ENCODE assay signal across 16 cellular contexts in genomic region chr15:67157779-67158366, GRCh38.
DNase-seq lines count a peak whose midpoint lies in the region; ATAC-seq and TF ChIP-seq lines count a peak whose summit lies in the region.
"Had no signal": no experiment of that assay in that cellular context is flagged by ENCODE, and none has a peak within 500 bp of the region (broad histone marks: within the 10 kb centered on the region; RNA-seq: fewer than 3 reads in every experiment).

No MANE protein-coding gene starts in this region.

- no peaks in the 10 kb centered on the region for H3K27me3 Mint-ChIP-seq in activated CD4-positive, alpha-beta memory T cell treated with anti-CD3 and anti-CD28 coated beads for 36 hours
- H3K27me3 Mint-ChIP-seq in activated CD4-positive, alpha-beta memory T cell treated with anti-CD3 and anti-CD28 coated beads, Interleukin-2, amount 10 ng/mL, durations not matched to agents 7 days and 5 days: no peaks in the 10 kb centered on the region

- H2BK120ac ChIP-seq in mesenchymal stem cell (ENCODE audit: low read depth, low read length): no peak overlapping the region

- peaks cover 6% of the 10 kb centered on the region for H3K4me1 ChIP-seq in mesenchymal stem cell (ENCODE audit: control insufficient read depth, insufficient read depth, low read depth, low read length)
- H3K4me1 ChIP-seq in suprapubic skin: peaks cover 37% of the 10 kb centered on the region

- H4K91ac ChIP-seq in mesenchymal stem cell (ENCODE audit: low read length): no peak overlapping the region

- ATAC-seq in HG02642 (IDR thresholded peaks at IDR 0.05; ENCODE audit: poor library complexity, unreplicated experiment): no peak

- H3K36me3 ChIP-seq in brain microvascular endothelial cell (replicated peaks) (peaks cover 51% of the 10 kb centered on the region), mesenchymal stem cell (ENCODE audit: control insufficient read depth in 1 of 2, insufficient read depth in 2 of 2, low read depth in 1 of 2, low read length in 2 of 2) (peaks cover 6 to 52% of the 10 kb centered on the region in 2 experiments), suprapubic skin (no peaks in the 10 kb centered on the region)

- intact Hi-C loops in activated CD4-positive, alpha-beta memory T cell treated with anti-CD3 and anti-CD28 coated beads for 36 hours (cut with micrococcal nuclease): no loop called here

- H3K14ac ChIP-seq in mesenchymal stem cell (ENCODE audit: low read length in 2 of 2): no peak overlapping the region

- no peak overlapping the region for H3K4me3 Mint-ChIP-seq in activated CD4-positive, alpha-beta memory T cell treated with anti-CD3 and anti-CD28 coated beads for 36 hours
- no peak overlapping the region for H3K4me3 Mint-ChIP-seq in activated CD4-positive, alpha-beta memory T cell treated with anti-CD3 and anti-CD28 coated beads, Interleukin-2, amount 10 ng/mL, durations not matched to agents 7 days and 5 days

- no peak overlapping the region for H2BK15ac ChIP-seq in mesenchymal stem cell (ENCODE audit: low read depth, poor library complexity, severe bottlenecking)

- H3K27ac Mint-ChIP-seq in activated CD4-positive, alpha-beta memory T cell treated with anti-CD3 and anti-CD28 coated beads for 36 hours: peak overlapping the region; percentile 44
- no peak overlapping the region for H3K27ac Mint-ChIP-seq in activated CD4-positive, alpha-beta memory T cell treated with anti-CD3 and anti-CD28 coated beads, Interleukin-2, amount 10 ng/mL, durations not matched to agents 7 days and 5 days

- H3K9me3 ChIP-seq in mesenchymal stem cell (ENCODE audit: control insufficient read depth, low read length) (no peaks in the 10 kb centered on the region), suprapubic skin (no peaks in the 10 kb centered on the region)

- no peak for TF ChIP-seq CTCF in brain microvascular endothelial cell (IDR thresholded peaks at IDR 0.05; ENCODE audit: low read depth, low read length, missing control alignments)
- no peak for TF ChIP-seq CTCF in suprapubic skin (IDR thresholded peaks at IDR 0.05)

- no peak overlapping the region for H2BK5ac ChIP-seq in mesenchymal stem cell (ENCODE audit: low read depth, low read length, poor library complexity, severe bottlenecking)

- 87% methylated on average over 2 of the region's 3 CpGs for WGBS in mesenchymal stem cell
- WGBS in suprapubic skin: 69% methylated on average over 3 of the region's 3 CpGs

- H3K4me2 ChIP-seq in mesenchymal stem cell (ENCODE audit: low read length, poor library complexity, severe bottlenecking): no peak overlapping the region
- H3K4me2 ChIP-seq: smooth muscle cell had no signal

- H3K4me3 ChIP-seq in brain microvascular endothelial cell (ENCODE audit: low read depth, low read length): no peak overlapping the region
- no peak overlapping the region for H3K4me3 ChIP-seq in mesenchymal stem cell (ENCODE audit: insufficient read depth in 1 of 2, low read depth in 1 of 2, low read length in 2 of 2)
- H3K4me3 ChIP-seq in suprapubic skin: no peak overlapping the region
- H3K4me3 ChIP-seq: smooth muscle cell had no signal

- no peak overlapping the region for H3K4ac ChIP-seq in mesenchymal stem cell (ENCODE audit: low read depth in 1 of 2, low read length in 2 of 2)

- H3K4me1 Mint-ChIP-seq in activated CD4-positive, alpha-beta memory T cell treated with anti-CD3 and anti-CD28 coated beads for 36 hours (ENCODE audit: low read depth): peaks cover 53% of the 10 kb centered on the region
- H3K4me1 Mint-ChIP-seq in activated CD4-positive, alpha-beta memory T cell treated with anti-CD3 and anti-CD28 coated beads, Interleukin-2, amount 10 ng/mL, durations not matched to agents 7 days and 5 days: peaks cover 53% of the 10 kb centered on the region

- peak overlapping the region; percentile 40 to 46 for H3K18ac ChIP-seq in mesenchymal stem cell (ENCODE audit: low read depth in 1 of 2, low read length in 2 of 2)

- H3K27me3 ChIP-seq in brain microvascular endothelial cell (replicated peaks): no peaks in the 10 kb centered on the region
- H3K27me3 ChIP-seq in mesenchymal stem cell (ENCODE audit: control insufficient read depth in 1 of 2, insufficient read depth in 1 of 2, low read length in 2 of 2): no peaks in the 10 kb centered on the region
- no peaks in the 10 kb centered on the region for H3K27me3 ChIP-seq in suprapubic skin

- H4K8ac ChIP-seq in mesenchymal stem cell (ENCODE audit: low read length): peak overlapping the region; percentile 19

- no peak for TF ChIP-seq POLR2A in suprapubic skin (IDR thresholded peaks at IDR 0.05)

- in situ Hi-C loops in brain microvascular endothelial cell (cut with HindIII; ENCODE audit: low pct_ligation_motif_present, low sequenced_read_pairs): no loop called here

- no peak overlapping the region for H3K23ac ChIP-seq in mesenchymal stem cell (ENCODE audit: low read length in 2 of 2)

- DNase-seq in activated CD4-positive, alpha-beta memory T cell treated with anti-CD3 and anti-CD28 coated beads for 36 hours: no peak
- no peak for DNase-seq in activated CD4-positive, alpha-beta memory T cell treated with anti-CD3 and anti-CD28 coated beads, Interleukin-2, amount 10 ng/mL, durations not matched to agents 7 days and 5 days
- DNase-seq in brain microvascular endothelial cell: no peak
- no peak for DNase-seq in mesenchymal stem cell
- no peak for DNase-seq in suprapubic skin (ENCODE audit: low spot score in 2 of 2)
- no peak for DNase-seq in OCI-M1 (lab: John Stamatoyannopoulos, UW)
- no peak for DNase-seq in activated CD8-positive, alpha-beta memory T cell treated with anti-CD3 and anti-CD28 coated beads, Interleukin-2, amount 50 U/mL, for 4 hours
- DNase-seq: ACHN; activated CD4-positive, alpha-beta T cell treated with anti-CD3 and anti-CD28 coated beads for 48 hours; activated gamma-delta T cell; effector CD8-positive, alpha-beta T cell; HCEC 1CT; NCI-H1048; NCI-H2227 treated with DMSO at 0.1 percent for 48 hours had no signal

- H2AK5ac ChIP-seq in mesenchymal stem cell (ENCODE audit: low read length, severe bottlenecking): no peak overlapping the region

- H2BK12ac ChIP-seq in mesenchymal stem cell (ENCODE audit: low read length in 2 of 2): peak overlapping the region in 1 of 2 experiments; percentile 16

- POLR2A ChIA-PET in activated CD4-positive, alpha-beta memory T cell treated with anti-CD3 and anti-CD28 coated beads for 36 hours (lab: Charles Lee): no interaction called here
- POLR2A ChIA-PET in activated CD4-positive, alpha-beta memory T cell treated with anti-CD3 and anti-CD28 coated beads, Interleukin-2, amount 10 ng/mL, durations not matched to agents 7 days and 5 days (lab: Charles Lee): no interaction called here

- peaks cover 37% of the 10 kb centered on the region for H3K79me1 ChIP-seq in mesenchymal stem cell (replicated peaks; ENCODE audit: low read length, poor library complexity, severe bottlenecking)

- peaks cover 20% of the 10 kb centered on the region for H3K36me3 Mint-ChIP-seq in activated CD4-positive, alpha-beta memory T cell treated with anti-CD3 and anti-CD28 coated beads for 36 hours
- peaks cover 56% of the 10 kb centered on the region for H3K36me3 Mint-ChIP-seq in activated CD4-positive, alpha-beta memory T cell treated with anti-CD3 and anti-CD28 coated beads, Interleukin-2, amount 10 ng/mL, durations not matched to agents 7 days and 5 days (ENCODE audit: low read depth)

- TF ChIP-seq EP300 in suprapubic skin (IDR thresholded peaks at IDR 0.05): no peak

- H3K9ac ChIP-seq in mesenchymal stem cell (ENCODE audit: low read length): peak overlapping the region; percentile 1

- H3K9me3 Mint-ChIP-seq in activated CD4-positive, alpha-beta memory T cell treated with anti-CD3 and anti-CD28 coated beads for 36 hours: peaks cover 7% of the 10 kb centered on the region
- peaks cover 6% of the 10 kb centered on the region for H3K9me3 Mint-ChIP-seq in activated CD4-positive, alpha-beta memory T cell treated with anti-CD3 and anti-CD28 coated beads, Interleukin-2, amount 10 ng/mL, durations not matched to agents 7 days and 5 days

- no peak overlapping the region for H2AFZ ChIP-seq in mesenchymal stem cell (ENCODE audit: low read depth, low read length)

- CTCF ChIA-PET in activated CD4-positive, alpha-beta memory T cell treated with anti-CD3 and anti-CD28 coated beads for 36 hours (lab: Charles Lee): no interaction called here
- CTCF ChIA-PET in activated CD4-positive, alpha-beta memory T cell treated with anti-CD3 and anti-CD28 coated beads, Interleukin-2, amount 10 ng/mL, durations not matched to agents 7 days and 5 days (lab: Charles Lee): no interaction called here

- peak overlapping the region; percentile 35 for H3K27ac ChIP-seq in brain microvascular endothelial cell
- no peak overlapping the region for H3K27ac ChIP-seq in mesenchymal stem cell (ENCODE audit: low read length, poor library complexity, severe bottlenecking)
- H3K27ac ChIP-seq in suprapubic skin: peak overlapping the region; percentile 45
